ENCODE assay signal across 16 cellular contexts in genomic region chr1:89588480-89588879, GRCh38. TPM values are rescaled to one million over a fixed set of nuclear protein-coding genes. Genes with fewer than 3 reads are reported as not detected.
A peak's percentile ranks its signal among the peaks of the same experiment; 100 is the strongest.
DNase-seq lines count a peak whose midpoint lies in the region; ATAC-seq, FAIRE-seq and TF ChIP-seq lines count a peak whose summit lies in the region.
"Had no signal": no experiment of that assay in that cellular context is flagged by ENCODE, and none has a peak within 500 bp of the region (broad histone marks: within the 10 kb centered on the region; RNA-seq: fewer than 3 reads in every experiment).

No MANE protein-coding gene starts in this region.

- peak overlapping the region; percentile 29 for H3K27ac Mint-ChIP-seq in T-helper 2 cell treated with Interferon-gamma antibody and Interleukin-4, amounts not matched to agents 5 μg/mL and 100 μg/mL, for 36 hours
- peak overlapping the region; percentile 7 to 45 for H3K27ac Mint-ChIP-seq in natural killer cell treated with Interleukin-12 subunit alpha and Interleukin-12 subunit beta and Interleukin-15 and Interleukin-18, amount 100 ng/mL, for 72 hours
- no peak overlapping the region for H3K27ac Mint-ChIP-seq in natural killer cell
- H3K27ac Mint-ChIP-seq in activated T-helper 17 cell treated with anti-CD3 and anti-CD28 coated beads, Interleukin-2, amount 50 U/mL, for 72 hours: peak overlapping the region; percentile 66
- H3K27ac Mint-ChIP-seq in stimulated activated naive CD8-positive, alpha-beta T cell treated with anti-CD3 and anti-CD28 coated beads, Interleukin-15, Interleukin-2, amounts not matched to agents 100 ng/mL and 50 ng/mL, for 24 hours: peak overlapping the region; percentile 77
- H3K27ac Mint-ChIP-seq: GM23338, IgD-negative memory B cell had no signal

- no peak overlapping the region for H3K4me3 Mint-ChIP-seq in T-helper 2 cell treated with Interferon-gamma antibody and Interleukin-4, amounts not matched to agents 5 μg/mL and 100 μg/mL, for 36 hours
- no peak overlapping the region for H3K4me3 Mint-ChIP-seq in natural killer cell treated with Interleukin-12 subunit alpha and Interleukin-12 subunit beta and Interleukin-15 and Interleukin-18, amount 100 ng/mL, for 72 hours
- H3K4me3 Mint-ChIP-seq in natural killer cell: no peak overlapping the region
- peak overlapping the region; percentile 44 for H3K4me3 Mint-ChIP-seq in activated T-helper 17 cell treated with anti-CD3 and anti-CD28 coated beads, Interleukin-2, amount 50 U/mL, for 72 hours
- peak overlapping the region; percentile 20 for H3K4me3 Mint-ChIP-seq in stimulated activated naive CD8-positive, alpha-beta T cell treated with anti-CD3 and anti-CD28 coated beads, Interleukin-15, Interleukin-2, amounts not matched to agents 100 ng/mL and 50 ng/mL, for 24 hours
- H3K4me3 Mint-ChIP-seq: GM23338, IgD-negative memory B cell had no signal

- H3K4me1 Mint-ChIP-seq in T-helper 2 cell treated with Interferon-gamma antibody and Interleukin-4, amounts not matched to agents 5 μg/mL and 100 μg/mL, for 36 hours (ENCODE audit: low read depth): peaks cover 46% of the 10 kb centered on the region
- H3K4me1 Mint-ChIP-seq in natural killer cell treated with Interleukin-12 subunit alpha and Interleukin-12 subunit beta and Interleukin-15 and Interleukin-18, amount 100 ng/mL, for 72 hours (ENCODE audit: low read depth in 2 of 2): peaks cover 16 to 41% of the 10 kb centered on the region in 2 donors
- H3K4me1 Mint-ChIP-seq in natural killer cell: no peaks in the 10 kb centered on the region
- peaks cover 56% of the 10 kb centered on the region for H3K4me1 Mint-ChIP-seq in activated T-helper 17 cell treated with anti-CD3 and anti-CD28 coated beads, Interleukin-2, amount 50 U/mL, for 72 hours
- peaks cover 83% of the 10 kb centered on the region for H3K4me1 Mint-ChIP-seq in stimulated activated naive CD8-positive, alpha-beta T cell treated with anti-CD3 and anti-CD28 coated beads, Interleukin-15, Interleukin-2, amounts not matched to agents 100 ng/mL and 50 ng/mL, for 24 hours (ENCODE audit: low read depth)

- FAIRE-seq in urothelium cell line (lab: Jason Lieb, UNC): no peak
- FAIRE-seq: A549, D721Med had no signal

- intact Hi-C loops in natural killer cell (cut with micrococcal nuclease): no loop called here

- H3K36me3 Mint-ChIP-seq in T-helper 2 cell treated with Interferon-gamma antibody and Interleukin-4, amounts not matched to agents 5 μg/mL and 100 μg/mL, for 36 hours (ENCODE audit: low read depth): peaks cover 44% of the 10 kb centered on the region
- H3K36me3 Mint-ChIP-seq in natural killer cell treated with Interleukin-12 subunit alpha and Interleukin-12 subunit beta and Interleukin-15 and Interleukin-18, amount 100 ng/mL, for 72 hours: peaks cover 28% of the 10 kb centered on the region
- H3K36me3 Mint-ChIP-seq in natural killer cell: no peaks in the 10 kb centered on the region
- H3K36me3 Mint-ChIP-seq in activated T-helper 17 cell treated with anti-CD3 and anti-CD28 coated beads, Interleukin-2, amount 50 U/mL, for 72 hours (ENCODE audit: low read depth): peaks cover 100% of the 10 kb centered on the region
- peaks cover 82% of the 10 kb centered on the region for H3K36me3 Mint-ChIP-seq in stimulated activated naive CD8-positive, alpha-beta T cell treated with anti-CD3 and anti-CD28 coated beads, Interleukin-15, Interleukin-2, amounts not matched to agents 100 ng/mL and 50 ng/mL, for 24 hours (ENCODE audit: low read depth)

- no peak for ATAC-seq in natural killer cell treated with Interleukin-12 subunit alpha and Interleukin-12 subunit beta and Interleukin-15 and Interleukin-18, amount 100 ng/mL, for 72 hours
- ATAC-seq in natural killer cell: no peak
- ATAC-seq in activated T-helper 17 cell treated with anti-CD3 and anti-CD28 coated beads, Interleukin-2, amount 50 U/mL, for 72 hours (replicated peaks): peak; percentile 20
- ATAC-seq: A549 had no signal

- no peaks in the 10 kb centered on the region for H3K9me3 Mint-ChIP-seq in T-helper 2 cell treated with Interferon-gamma antibody and Interleukin-4, amounts not matched to agents 5 μg/mL and 100 μg/mL, for 36 hours
- no peaks in the 10 kb centered on the region for H3K9me3 Mint-ChIP-seq in natural killer cell treated with Interleukin-12 subunit alpha and Interleukin-12 subunit beta and Interleukin-15 and Interleukin-18, amount 100 ng/mL, for 72 hours
- H3K9me3 Mint-ChIP-seq in natural killer cell: no peaks in the 10 kb centered on the region
- no peaks in the 10 kb centered on the region for H3K9me3 Mint-ChIP-seq in activated T-helper 17 cell treated with anti-CD3 and anti-CD28 coated beads, Interleukin-2, amount 50 U/mL, for 72 hours
- H3K9me3 Mint-ChIP-seq in stimulated activated naive CD8-positive, alpha-beta T cell treated with anti-CD3 and anti-CD28 coated beads, Interleukin-15, Interleukin-2, amounts not matched to agents 100 ng/mL and 50 ng/mL, for 24 hours: no peaks in the 10 kb centered on the region
- H3K9me3 Mint-ChIP-seq: GM23338, IgD-negative memory B cell had no signal

- no peaks in the 10 kb centered on the region for H3K27me3 Mint-ChIP-seq in T-helper 2 cell treated with Interferon-gamma antibody and Interleukin-4, amounts not matched to agents 5 μg/mL and 100 μg/mL, for 36 hours (ENCODE audit: low read depth)
- H3K27me3 Mint-ChIP-seq in natural killer cell treated with Interleukin-12 subunit alpha and Interleukin-12 subunit beta and Interleukin-15 and Interleukin-18, amount 100 ng/mL, for 72 hours: no peaks in the 10 kb centered on the region
- H3K27me3 Mint-ChIP-seq in natural killer cell (ENCODE audit: low read depth in 2 of 2): no peaks in the 10 kb centered on the region
- H3K27me3 Mint-ChIP-seq in activated T-helper 17 cell treated with anti-CD3 and anti-CD28 coated beads, Interleukin-2, amount 50 U/mL, for 72 hours: no peaks in the 10 kb centered on the region
- H3K27me3 Mint-ChIP-seq in stimulated activated naive CD8-positive, alpha-beta T cell treated with anti-CD3 and anti-CD28 coated beads, Interleukin-15, Interleukin-2, amounts not matched to agents 100 ng/mL and 50 ng/mL, for 24 hours: no peaks in the 10 kb centered on the region
- H3K27me3 Mint-ChIP-seq: IgD-negative memory B cell had no signal

- no peak for TF ChIP-seq CTCF in natural killer cell (IDR thresholded peaks at IDR 0.05)

- no peak for DNase-seq in T-helper 2 cell treated with Interferon-gamma antibody and Interleukin-4, amounts not matched to agents 5 μg/mL and 100 μg/mL, for 36 hours (ENCODE audit: low spot score)
- no peak for DNase-seq in T-helper 2 cell
- no peak for DNase-seq in natural killer cell treated with Interleukin-12 subunit alpha and Interleukin-12 subunit beta and Interleukin-15 and Interleukin-18, amount 100 ng/mL, for 72 hours (ENCODE audit: low spot score)
- DNase-seq in natural killer cell: no peak
- no peak for DNase-seq in effector CD8-positive, alpha-beta T cell (lab: John Stamatoyannopoulos, UW)
- DNase-seq in urothelium cell line (ENCODE audit: low spot score): no peak
- DNase-seq: AML-193, NCI-H2081, NCI-H2227 treated with DMSO at 0.1 percent for 48 hours, NCI-H524 treated with DMSO at 0.1 percent for 48 hours had no signal

RNA-seq across cellular contexts. Expression of gene LRRC8C, which starts 44.4 kb away (rescaled TPM):
- total RNA-seq in natural killer cell treated with Interleukin-12 subunit alpha and Interleukin-12 subunit beta and Interleukin-15 and Interleukin-18, amount 100 ng/mL, for 72 hours: 10 to 100 TPM; 15.8 to 25.4 TPM
- 10 to 100 TPM in 2 of 3 donors, 1 to 10 TPM in 1; 7.6 to 19.1 (median 15.1) TPM for total RNA-seq in natural killer cell
- 10 to 100 TPM; 27.7 to 50.4 TPM for total RNA-seq in activated T-helper 17 cell treated with anti-CD3 and anti-CD28 coated beads, Interleukin-2, amount 50 U/mL, for 72 hours

Comparison
In these comparisons a context has a peak if more than half of its experiments do, and no peak if none do; other contexts are left out.
1. H3K27ac Mint-ChIP-seq: peak in T-helper 2 cell treated with Interferon-gamma antibody and Interleukin-4, amounts not matched to agents 5 μg/mL and 100 μg/mL, for 36 hours (single experiment), natural killer cell treated with Interleukin-12 subunit alpha and Interleukin-12 subunit beta and Interleukin-15 and Interleukin-18, amount 100 ng/mL, for 72 hours (2 of 2), activated T-helper 17 cell treated with anti-CD3 and anti-CD28 coated beads, Interleukin-2, amount 50 U/mL, for 72 hours (single experiment) and stimulated activated naive CD8-positive, alpha-beta T cell treated with anti-CD3 and anti-CD28 coated beads, Interleukin-15, Interleukin-2, amounts not matched to agents 100 ng/mL and 50 ng/mL, for 24 hours (single experiment); none in natural killer cell (0 of 2).
2. H3K4me3 Mint-ChIP-seq: peak in activated T-helper 17 cell treated with anti-CD3 and anti-CD28 coated beads, Interleukin-2, amount 50 U/mL, for 72 hours (single experiment) and stimulated activated naive CD8-positive, alpha-beta T cell treated with anti-CD3 and anti-CD28 coated beads, Interleukin-15, Interleukin-2, amounts not matched to agents 100 ng/mL and 50 ng/mL, for 24 hours (single experiment); none in T-helper 2 cell treated with Interferon-gamma antibody and Interleukin-4, amounts not matched to agents 5 μg/mL and 100 μg/mL, for 36 hours (single experiment), natural killer cell treated with Interleukin-12 subunit alpha and Interleukin-12 subunit beta and Interleukin-15 and Interleukin-18, amount 100 ng/mL, for 72 hours (single experiment) and natural killer cell (single experiment).